ENCODE assay signal across 31 cellular contexts in the genomic region with DNA sequence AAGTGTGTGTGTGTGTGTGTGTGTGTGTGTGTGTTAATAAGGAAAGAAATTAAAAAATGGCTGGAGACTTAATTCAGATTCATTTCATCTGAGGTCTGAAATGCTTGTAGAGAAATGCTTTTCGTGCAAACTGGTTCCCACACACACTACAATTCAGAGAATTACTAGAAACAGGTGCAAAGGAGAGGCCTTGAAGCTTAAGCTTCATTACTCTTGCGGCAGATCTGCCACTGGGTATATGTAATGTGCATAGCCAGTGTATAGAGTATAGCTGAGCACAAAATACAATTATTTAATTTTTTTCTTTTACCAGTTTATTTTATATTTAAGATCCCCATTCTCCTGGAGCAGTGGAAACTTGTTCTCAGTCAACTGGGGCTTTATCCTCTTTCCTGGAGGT.
"Had no signal": no experiment of that assay in that cellular context is flagged by ENCODE, and none has a peak within 500 bp of the region (broad histone marks: within the 10 kb centered on the region; RNA-seq: fewer than 3 reads in every experiment).

No MANE protein-coding gene starts in this region.

- H3K4me3 ChIP-seq: adrenal gland, ascending aorta, body of pancreas, breast epithelium, cardiac muscle cell had no signal

- H3K27ac ChIP-seq: adrenal gland, ascending aorta, body of pancreas, brain microvascular endothelial cell, breast epithelium, cardiac muscle cell had no signal

- H3K36me3 ChIP-seq: adrenal gland, ascending aorta, brain microvascular endothelial cell, breast epithelium, cardiac muscle cell had no signal

- DNase-seq: activated effector memory CD4-positive, alpha-beta T cell treated with anti-CD3 and anti-CD28 coated beads, Interleukin-2, amount 50 U/mL, for 16 hours; activated effector memory CD4-positive, alpha-beta T cell treated with Interleukin-2 at 50 U/mL for 16 hours; activated gamma-delta T cell; activated gamma-delta T cell treated with Interleukin-2 at 50 U/mL for 16 hours; activated naive CD4-positive, alpha-beta T cell; activated naive CD4-positive, alpha-beta T cell treated with anti-CD3 and anti-CD28 coated beads for 36 hours; activated naive CD4-positive, alpha-beta T cell treated with anti-CD3 and anti-CD28 coated beads, Interleukin-2, amount 10 ng/mL, durations not matched to agents 7 days and 5 days; activated naive CD4-positive, alpha-beta T cell treated with anti-CD3 and anti-CD28 coated beads, Interleukin-2, amount 50 U/mL, for 16 hours; activated naive CD4-positive, alpha-beta T cell treated with Interleukin-2 at 50 U/mL for 16 hours; activated naive CD8-positive, alpha-beta T cell treated with anti-CD3 and anti-CD28 coated beads for 36 hours; activated naive CD8-positive, alpha-beta T cell treated with anti-CD3 and anti-CD28 coated beads, Interleukin-2, amount 10 ng/mL, durations not matched to agents 7 days and 5 days; activated naive CD8-positive, alpha-beta T cell treated with anti-CD3 and anti-CD28 coated beads, Interleukin-2, amount 50 U/mL, for 24 hours; activated T-cell treated with anti-CD3 and anti-CD28 coated beads, Interleukin-2, amount 50 U/mL, for 24 hours; activated T-cell treated with anti-CD3 and anti-CD28 coated beads, Interleukin-2, amount 50 U/mL, for 4 hours; activated T-cell treated with anti-CD3 and anti-CD28 coated beads, Interleukin-2, amount 50 U/mL, for 48 hours; activated T-cell treated with anti-CD3 and anti-CD28 coated beads, Interleukin-2, amount 50 U/mL, for 72 hours; adrenal gland; amniotic stem cell; amygdala; anterior cingulate cortex; aorta; body of pancreas; brain microvascular endothelial cell; caudate nucleus; central memory CD4-positive, alpha-beta T cell; cerebellar nuclear complex had no signal

- ATAC-seq: activated naive CD4-positive, alpha-beta T cell treated with anti-CD3 and anti-CD28 coated beads, Interleukin-2, amount 50 U/mL, for 72 hours; activated naive CD8-positive, alpha-beta T cell treated with anti-CD3 and anti-CD28 coated beads, Interleukin-2, amount 50 U/mL, for 24 hours; activated T-cell treated with anti-CD3 and anti-CD28 coated beads, Interleukin-2, amount 50 U/mL, for 4 hours; activated T-cell treated with anti-CD3 and anti-CD28 coated beads, Interleukin-2, amount 50 U/mL, for 72 hours; activated T-helper 17 cell treated with anti-CD3 and anti-CD28 coated beads, Interleukin-2, amount 50 U/mL, for 72 hours; body of pancreas had no signal

- H3K27me3 ChIP-seq: adrenal gland, ascending aorta, body of pancreas, brain microvascular endothelial cell, cardiac muscle cell had no signal

- H3K4me1 ChIP-seq: adrenal gland, ascending aorta, body of pancreas, breast epithelium had no signal

- H3K9me3 ChIP-seq: adrenal gland, ascending aorta, body of pancreas, breast epithelium had no signal
